Comparison of ENCODE assay signal across 14 cellular contexts in genomic region chr3:136277634-136278033, GRCh38. TPM values are rescaled to one million over a fixed set of nuclear protein-coding genes. Genes with fewer than 3 reads are reported as not detected.
DNase-seq lines count a peak whose midpoint lies in the region; ATAC-seq, FAIRE-seq and TF ChIP-seq lines count a peak whose summit lies in the region.
"Had no signal": no experiment of that assay in that cellular context is flagged by ENCODE, and none has a peak within 500 bp of the region (broad histone marks: within the 10 kb centered on the region; RNA-seq: fewer than 3 reads in every experiment).

No MANE protein-coding gene starts in this region.

- H3K9ac ChIP-seq in K562 (ENCODE audit: insufficient read depth in 1 of 2, low read depth in 2 of 2, low read length in 2 of 2) = 0 out of 4 replicates have a peak overlapping the region, but pooled peaks of 1 of the 2 experiments have one; percentile 72

- POLR2A ChIA-PET in K562 (lab: Yijun Ruan, JAX) = no interaction called here

- H3K4me1 ChIP-seq in K562 (replicated peaks in 1 of 2; ENCODE audit: control insufficient read depth in 2 of 2, insufficient read depth in 2 of 2, low read length in 2 of 2) (peaks cover 3 to 7% of the 10 kb centered on the region in 2 experiments; a peak in 2 of 5 replicates), psoas muscle (peaks cover 7% of the 10 kb centered on the region), mucosa of descending colon (ENCODE audit: low read depth) (no peaks in the 10 kb centered on the region)

- intact Hi-C loops in K562 (cut with micrococcal nuclease) = no loop called here
- intact Hi-C loops in psoas muscle (cut with DNase I) = no loop called here
- intact Hi-C loops in mucosa of descending colon (cut with DNase I, micrococcal nuclease) = no loop called here

- H3K9me3 ChIP-seq in K562 (replicated peaks; ENCODE audit: control insufficient read depth, insufficient read depth, low read depth, low read length) = peaks cover 4% of the 10 kb centered on the region
- peaks cover 22% of the 10 kb centered on the region for H3K9me3 ChIP-seq in psoas muscle
- peaks cover 21% of the 10 kb centered on the region for H3K9me3 ChIP-seq in mucosa of descending colon

- H2AFZ ChIP-seq in K562 (ENCODE audit: low read depth, low read length) = no peak overlapping the region

- no peaks in the 10 kb centered on the region for H4K20me1 ChIP-seq in K562 (replicated peaks; ENCODE audit: control insufficient read depth, insufficient read depth, low read length)

- CTCF ChIA-PET in K562 (lab: Yijun Ruan, JAX; ENCODE audit: low intra/inter-chr PET ratio) = no interaction called here

- no TSS peak for BruUV-seq in K562 (replicated peaks; lab: Mats Ljungman, UMichigan)

- no peak for FAIRE-seq in K562 (lab: Jason Lieb, UNC)
- FAIRE-seq: small intestine had no signal

- TF ChIP-seq RAD21 in K562 (CRISPR knock-in tag; conservative IDR thresholded peaks at IDR 0.05 in 1 of 2, IDR thresholded peaks at IDR 0.05 in 1 of 2) = no peak

- H3K27ac ChIP-seq in K562 (ENCODE audit: extremely low read depth, low read depth, low read length) (no peak overlapping the region), psoas muscle (peak overlapping the region; percentile 59)
- H3K27ac ChIP-seq: 22Rv1, heart right ventricle, HL-60, tibial artery had no signal

- TF ChIP-seq EP300 in K562 (IDR thresholded peaks at IDR 0.05; ENCODE audit: low read length) = no peak

- no peak for TF ChIP-seq POLR2A in K562 (conservative IDR thresholded peaks at IDR 0.05)

- peak; percentile 54 for ATAC-seq in K562
- peak; percentile 81 to 90 (median 84) for ATAC-seq in psoas muscle
- ATAC-seq in mucosa of descending colon = no peak
- no peak for ATAC-seq in esophagus mucosa

- no peak overlapping the region for H3K4me3 ChIP-seq in K562
- H3K4me3 ChIP-seq in psoas muscle = no peak overlapping the region
- H3K4me3 ChIP-seq in mucosa of descending colon = no peak overlapping the region
- H3K4me3 ChIP-seq: heart right ventricle, lung, tibial artery had no signal

- H3K27me3 ChIP-seq in K562 (ENCODE audit: control insufficient read depth in 2 of 2, insufficient read depth in 2 of 2, low read length in 2 of 2) (no peaks in the 10 kb centered on the region), psoas muscle (ENCODE audit: insufficient read depth in 3 of 3, low read length in 2 of 3) (no peaks in the 10 kb centered on the region)
- H3K27me3 ChIP-seq: heart right ventricle, tibial artery had no signal

- no peak for TF ChIP-seq CTCF in K562 (IDR thresholded peaks at IDR 0.05 in 2 of 3, conservative IDR thresholded peaks at IDR 0.05 in 1 of 3; ENCODE audit: insufficient read depth in 2 of 3, low read depth in 1 of 3, low read length in 3 of 3)
- no peak for TF ChIP-seq CTCF in psoas muscle (IDR thresholded peaks at IDR 0.05)
- no peak for TF ChIP-seq CTCF in mucosa of descending colon (IDR thresholded peaks at IDR 0.05)

- H3K9me1 ChIP-seq in K562 (ENCODE audit: control insufficient read depth, insufficient read depth, low read length) = no peaks in the 10 kb centered on the region

- H3K36me3 ChIP-seq in K562 (ENCODE audit: control insufficient read depth, insufficient read depth, low read length) (peaks cover 53% of the 10 kb centered on the region; the same call in 2 of the 3 replicates), psoas muscle (ENCODE audit: insufficient read depth in 1 of 2, low read depth in 1 of 2) (no peaks in the 10 kb centered on the region), mucosa of descending colon (ENCODE audit: low read depth) (no peaks in the 10 kb centered on the region)

- no peak overlapping the region for H3K4me2 ChIP-seq in K562 (ENCODE audit: insufficient read depth, low read length)

- H3K79me2 ChIP-seq in K562 (ENCODE audit: control insufficient read depth, insufficient read depth, low read length) = peaks cover 76% of the 10 kb centered on the region

- WGBS in K562 (ENCODE audit: insufficient coverage, low coverage, missing lambda C conversion rate) = 66% methylated on average over 4 of the region's 4 CpGs
- WGBS in psoas muscle, 3 donors = 38 to 62% (median 47%) methylated on average over 4 of the region's 4 CpGs

- in situ Hi-C loops in K562 (cut with MboI) = no loop called here

- peak; percentile 16 for DNase-seq in NCI-H1092 treated with DMSO at 0.1 percent for 48 hours (lab: John Stamatoyannopoulos, UW)
- no peak for DNase-seq in NCI-H1092 (lab: John Stamatoyannopoulos, UW)
- peak; percentile 93 for DNase-seq in NCI-H2081 treated with DMSO at 0.1 percent for 48 hours (lab: John Stamatoyannopoulos, UW)
- no peak for DNase-seq in K562 (ENCODE audit: extremely low read depth in 1 of 4, low spot score in 3 of 4)
- no peak for DNase-seq in psoas muscle
- DNase-seq in mucosa of descending colon = no peak
- DNase-seq in stimulated activated CD4-positive, alpha-beta T cell treated with anti-CD3 and anti-CD28 coated beads, Interleukin-2, amount 100 ng/mL, for 24 hours = no peak
- DNase-seq: heart right ventricle, small intestine, tibial artery had no signal

TF ChIP-seq in K562, 482 proteins besides CTCF, POLR2A, EP300 and RAD21 (continues in another document):
- TF ChIP-seq ATF1 (CRISPR knock-in tag; IDR thresholded peaks at IDR 0.05) = no peak
- no peak for TF ChIP-seq ATF1 (tag; IDR thresholded peaks at IDR 0.05)
- no peak for TF ChIP-seq PRMT5 (CRISPR knock-in tag; IDR thresholded peaks at IDR 0.05)
- TF ChIP-seq ZNF41 (CRISPR knock-in tag; conservative IDR thresholded peaks at IDR 0.05) = no peak
- no peak for TF ChIP-seq HDGF (IDR thresholded peaks at IDR 0.05)
- no peak for TF ChIP-seq FOXA1 (IDR thresholded peaks at IDR 0.05; ENCODE audit: borderline replicate concordance)
- TF ChIP-seq MEIS2 (IDR thresholded peaks at IDR 0.05; ENCODE audit: partially characterized antibody) = no peak

RNA-seq across cellular contexts. Expression of gene PCCB, which starts 27.5 kb away (rescaled TPM):
- 65.7 and 80.5 TPM in 2 replicates for total RNA-seq in K562 (2011; cell fraction: chromatin; rRNA removed; ENCODE audit: low replicate concordance)
- 36.9 and 41.6 TPM in 2 replicates for total RNA-seq in K562 (2011; cell fraction: nucleolus; rRNA removed)
- total RNA-seq in K562 (2011; cell fraction: nucleoplasm; rRNA removed) = 39.4 and 45.8 TPM in 2 replicates
- 98.2 and 105 TPM in 2 replicates for total RNA-seq in K562 (2014; rRNA removed)
- 120 and 136 TPM in 2 replicates for total RNA-seq in K562 (2014; rRNA removed; fragmentation: Illumina TruSeq; extraction: Trizol)
- 88.0 and 90.8 TPM in 2 replicates for total RNA-seq in K562 (2015; rRNA removed; fragmentation: Illumina TruSeq; extraction: Trizol)
- total RNA-seq in K562 (2021) = 92.8 and 94.6 TPM in 2 replicates
- 173 and 174 TPM in 2 replicates for polyA plus RNA-seq in K562 (2011; rRNA removed)
- 132 and 185 TPM in 2 replicates for polyA plus RNA-seq in K562 (2011; cell fraction: cytosol; rRNA removed)
- polyA plus RNA-seq in K562 (2011; cell fraction: nucleus; rRNA removed) = 52.5 and 74.8 TPM in 2 replicates
- 75.6 and 83.6 TPM in 2 replicates for polyA plus RNA-seq in K562 (2012)
- polyA plus RNA-seq in K562 (2014; fragmentation: Illumina TruSeq; extraction: Trizol) = 113 and 117 TPM in 2 replicates
- polyA plus RNA-seq in K562 (2014; fragmentation: Nextera tagmentation; extraction: Ambion mirVana) = 10 to 100 TPM; 69.5 to 83.7 TPM
- 79.9 and 105 TPM in 2 replicates for polyA plus RNA-seq in K562 (2014; rRNA removed)
- 212 and 254 TPM in 2 replicates for polyA minus RNA-seq in K562 (2011; rRNA and poly(A)+ RNA removed)
- 70.0 and 106 TPM in 2 replicates for polyA minus RNA-seq in K562 (2011; cell fraction: cytosol; rRNA and poly(A)+ RNA removed)
- polyA minus RNA-seq in K562 (2011; cell fraction: nucleus; rRNA and poly(A)+ RNA removed) = 18.0 and 38.0 TPM in 2 replicates
- 10 to 100 TPM; 36.4 to 60.4 (median 52.5) TPM for total RNA-seq in psoas muscle
- 10 to 100 TPM; 20.0 to 25.7 (median 23.9) TPM for polyA plus RNA-seq in psoas muscle
- total RNA-seq in mucosa of descending colon = 10 to 100 TPM; 35.8 to 54.8 (median 49.9) TPM
- 32.0 TPM for total RNA-seq in esophagus mucosa

Comparison
In these comparisons a context has a peak if more than half of its experiments do, and no peak if none do; other contexts are left out.
1. DNase-seq: peak in NCI-H1092 treated with DMSO at 0.1 percent for 48 hours (single experiment) and NCI-H2081 treated with DMSO at 0.1 percent for 48 hours (single experiment); none in NCI-H1092 (single experiment), K562 (0 of 4), psoas muscle (0 of 2), mucosa of descending colon (0 of 3) and stimulated activated CD4-positive, alpha-beta T cell treated with anti-CD3 and anti-CD28 coated beads, Interleukin-2, amount 100 ng/mL, for 24 hours (0 of 2).
2. ATAC-seq: peak in K562 (single experiment) and psoas muscle (4 of 4); none in mucosa of descending colon (single experiment) and esophagus mucosa (single experiment).